In genomic region chr2:170005702-170006101, GRCh38 we compare ENCODE assay signal across 1 cellular context.
TF ChIP-seq lines count a peak whose summit lies in the region.

No MANE protein-coding gene starts in this region.

TF ChIP-seq in WTC11, 78 proteins besides CTCF, POLR2A, EP300 and RAD21 (continued from another document):
- TF ChIP-seq E2F4 (CRISPR knock-in tag; IDR thresholded peaks at IDR 0.05; ENCODE audit: borderline replicate concordance, low read depth) (no peak), TEAD1 (CRISPR knock-in tag; IDR thresholded peaks at IDR 0.05) (no peak), GTF2I (CRISPR knock-in tag; conservative IDR thresholded peaks at IDR 0.05) (no peak), JAZF1 (CRISPR knock-in tag; IDR thresholded peaks at IDR 0.05) (no peak)
